Comparison of ENCODE assay signal across 25 cellular contexts in genomic region chr2:109374548-109375130, GRCh38.
DNase-seq lines count a peak whose midpoint lies in the region; ATAC-seq, FAIRE-seq and TF ChIP-seq lines count a peak whose summit lies in the region.
"Had no signal": no experiment of that assay in that cellular context is flagged by ENCODE, and none has a peak within 500 bp of the region (broad histone marks: within the 10 kb centered on the region; RNA-seq: fewer than 3 reads in every experiment).

No MANE protein-coding gene starts in this region.

- H3K36me3 Mint-ChIP-seq in H9 (ENCODE audit: insufficient read depth in 1 of 3, low read depth in 3 of 3), result no peaks in the 10 kb centered on the region
- no peaks in the 10 kb centered on the region for H3K36me3 Mint-ChIP-seq in stimulated activated effector memory CD8-positive, alpha-beta T cell treated with anti-CD3 and anti-CD28 coated beads, Interleukin-12 subunit alpha, Interleukin-12 subunit beta, amount 100 ng/mL, for 72 hours
- H3K36me3 Mint-ChIP-seq: IgD-negative memory B cell had no signal

- H3K79me1 ChIP-seq in H9 (ENCODE audit: insufficient read depth, low read depth, low read length, poor library complexity, severe bottlenecking), result no peaks in the 10 kb centered on the region

- H3K27me3 ChIP-seq in H9 (ENCODE audit: insufficient read depth, low read length), result no peaks in the 10 kb centered on the region
- H3K27me3 ChIP-seq: BE2C, breast epithelium, thyroid gland had no signal

- H3K4me1 ChIP-seq in H9 (ENCODE audit: insufficient read depth, low read length), result no peaks in the 10 kb centered on the region
- H3K4me1 ChIP-seq: A549, BE2C, breast epithelium had no signal

- H3K18ac ChIP-seq in H9 (ENCODE audit: insufficient read length, low read depth, low read length), result no peak overlapping the region

- no peak overlapping the region for H2BK120ac ChIP-seq in H9 (ENCODE audit: low read depth, low read length, poor library complexity, severe bottlenecking)

- H2BK20ac ChIP-seq in H9 (ENCODE audit: low read depth, low read length, poor library complexity, severe bottlenecking), result no peak overlapping the region

- no CpG with 5 or more reads among the region's 16 CpGs for WGBS in H9 (ENCODE audit: extremely low coverage, insufficient read length, low lambda C conversion rate)

- H3K9me3 ChIP-seq in H9 (ENCODE audit: control insufficient read depth, low read depth, low read length), result no peaks in the 10 kb centered on the region
- H3K9me3 ChIP-seq: A549, BE2C, breast epithelium, thyroid gland had no signal

- no peak overlapping the region for H2AK5ac ChIP-seq in H9 (ENCODE audit: insufficient read length, low read length)

- no peak overlapping the region for H3K27ac Mint-ChIP-seq in H9
- H3K27ac Mint-ChIP-seq in stimulated activated effector memory CD8-positive, alpha-beta T cell treated with anti-CD3 and anti-CD28 coated beads, Interleukin-12 subunit alpha, Interleukin-12 subunit beta, amount 100 ng/mL, for 72 hours, result no peak overlapping the region
- H3K27ac Mint-ChIP-seq: HFFc6, IgD-negative memory B cell had no signal

- no peak overlapping the region for H2BK15ac ChIP-seq in H9 (ENCODE audit: low read depth, low read length)

- no peak for TF ChIP-seq POLR2A in H54 (IDR thresholded peaks at IDR 0.05; ENCODE audit: low read depth, low read length)

- no peak overlapping the region for H3K23ac ChIP-seq in H9 (ENCODE audit: insufficient read length, low read depth, low read length)

- H3K9ac ChIP-seq in H9 (ENCODE audit: extremely low read depth, insufficient read length, low read length), result no peak overlapping the region

- H3K14ac ChIP-seq in H9 (ENCODE audit: insufficient read depth, low read length), result no peak overlapping the region; the same call in 1 of the 2 replicates

- no peak overlapping the region for H4K5ac ChIP-seq in H9 (ENCODE audit: insufficient read length, low read depth, low read length)

- H3K4me2 ChIP-seq in H9 (ENCODE audit: insufficient read depth, insufficient read length, low read length), result no peak overlapping the region
- H3K4me2 ChIP-seq: A549 had no signal

- peak; percentile 7 for DNase-seq in activated CD4-positive, CD25-positive, alpha-beta regulatory T cell treated with anti-CD3 and anti-CD28 coated beads, Interleukin-2, amount 50 U/mL, for 72 hours
- no peak for DNase-seq in activated CD4-positive, CD25-positive, alpha-beta regulatory T cell (lab: John Stamatoyannopoulos, UW)
- peak; percentile 20 for DNase-seq in H9
- peak; percentile 34 for DNase-seq in islet precursor cell
- no peak for DNase-seq in stimulated activated effector memory CD8-positive, alpha-beta T cell treated with anti-CD3 and anti-CD28 coated beads, Interleukin-12 subunit alpha, Interleukin-12 subunit beta, amount 100 ng/mL, for 72 hours (ENCODE audit: low spot score in 2 of 2)
- no peak for DNase-seq in H54 (ENCODE audit: insufficient read length, low spot score)
- DNase-seq in amygdala (lab: John Stamatoyannopoulos, UW), result no peak
- no peak for DNase-seq in NK-92 (lab: John Stamatoyannopoulos, UW; ENCODE audit: unreplicated experiment)
- DNase-seq: activated CD4-positive, alpha-beta T cell treated with anti-CD3 and anti-CD28 coated beads, Interleukin-2, amount 50 U/mL, for 4 hours; BE2C; GDM1; glutamatergic neuron; HFFc6; mesendoderm; NCI-H1092 treated with DMSO at 0.1 percent for 48 hours; NCI-H1930; NCI-H526 treated with DMSO at 0.1 percent for 48 hours; nucleus accumbens; stimulated activated CD4-positive, alpha-beta T cell treated with anti-CD3 and anti-CD28 coated beads, Interleukin-4, amount 100 ng/mL, for 24 hours; stimulated activated naive CD4-positive, alpha-beta T cell; T-helper 9 cell had no signal

- H3K4me3 Mint-ChIP-seq in H9, result no peak overlapping the region
- no peak overlapping the region for H3K4me3 Mint-ChIP-seq in stimulated activated effector memory CD8-positive, alpha-beta T cell treated with anti-CD3 and anti-CD28 coated beads, Interleukin-12 subunit alpha, Interleukin-12 subunit beta, amount 100 ng/mL, for 72 hours
- H3K4me3 Mint-ChIP-seq: HFFc6, IgD-negative memory B cell had no signal

- H2AFZ ChIP-seq in H9 (ENCODE audit: low read length), result no peak overlapping the region

- H2BK12ac ChIP-seq in H9 (ENCODE audit: insufficient read length, low read depth, low read length), result no peak overlapping the region

- H3K27ac ChIP-seq in H9 (ENCODE audit: insufficient read length, low read depth, low read length), result no peak overlapping the region
- H3K27ac ChIP-seq: A549, breast epithelium, thyroid gland had no signal

- no peaks in the 10 kb centered on the region for H3K9me3 Mint-ChIP-seq in H9
- H3K9me3 Mint-ChIP-seq in stimulated activated effector memory CD8-positive, alpha-beta T cell treated with anti-CD3 and anti-CD28 coated beads, Interleukin-12 subunit alpha, Interleukin-12 subunit beta, amount 100 ng/mL, for 72 hours, result no peaks in the 10 kb centered on the region
- H3K9me3 Mint-ChIP-seq: HFFc6, IgD-negative memory B cell had no signal

- H3K56ac ChIP-seq in H9 (ENCODE audit: insufficient read length, low read depth, low read length), result no peak overlapping the region

- H2BK5ac ChIP-seq in H9 (ENCODE audit: insufficient read length, low read length), result no peak overlapping the region

- no peaks in the 10 kb centered on the region for H4K20me1 ChIP-seq in H9 (ENCODE audit: control insufficient read depth, insufficient read depth, insufficient read length)

- no peaks in the 10 kb centered on the region for H3K79me2 ChIP-seq in H9 (ENCODE audit: insufficient read depth, low read length)

- H3K4ac ChIP-seq in H9 (ENCODE audit: low read depth, low read length), result no peak overlapping the region

- TF ChIP-seq CTCF in H9 (conservative IDR thresholded peaks at IDR 0.05), result no peak

- H3K27me3 Mint-ChIP-seq in H9 (ENCODE audit: low read depth), result peaks cover 8% of the 10 kb centered on the region
- H3K27me3 Mint-ChIP-seq: IgD-negative memory B cell had no signal

- peak; percentile 4 for ATAC-seq in stimulated activated effector memory CD8-positive, alpha-beta T cell treated with anti-CD3 and anti-CD28 coated beads, Interleukin-12 subunit alpha, Interleukin-12 subunit beta, amount 100 ng/mL, for 72 hours
- ATAC-seq: A549 had no signal

- FAIRE-seq in H54 (lab: Jason Lieb, UNC), result no peak
- FAIRE-seq: A549 had no signal

- H3K4me1 Mint-ChIP-seq in H9, result no peaks in the 10 kb centered on the region; a peak in 1 of 4 replicates
- H3K4me1 Mint-ChIP-seq in stimulated activated effector memory CD8-positive, alpha-beta T cell treated with anti-CD3 and anti-CD28 coated beads, Interleukin-12 subunit alpha, Interleukin-12 subunit beta, amount 100 ng/mL, for 72 hours, result no peaks in the 10 kb centered on the region
- H3K4me1 Mint-ChIP-seq: IgD-negative memory B cell had no signal

- H3T11ph ChIP-seq in H9 (ENCODE audit: low read length), result no peak overlapping the region

- no peak overlapping the region for H4K91ac ChIP-seq in H9 (ENCODE audit: insufficient read length, low read depth, low read length)

- no peaks in the 10 kb centered on the region for H3K23me2 ChIP-seq in H9 (ENCODE audit: insufficient read length, low read depth, low read length, poor library complexity, severe bottlenecking)

- no peak overlapping the region for H4K8ac ChIP-seq in H9 (replicated peaks; ENCODE audit: insufficient read length, low read depth, low read length)

Comparison
In these comparisons a context has a peak if more than half of its experiments do, and no peak if none do; other contexts are left out.
1. DNase-seq: peak in activated CD4-positive, CD25-positive, alpha-beta regulatory T cell treated with anti-CD3 and anti-CD28 coated beads, Interleukin-2, amount 50 U/mL, for 72 hours (single experiment), H9 (single experiment) and islet precursor cell (single experiment); none in activated CD4-positive, CD25-positive, alpha-beta regulatory T cell (0 of 4), stimulated activated effector memory CD8-positive, alpha-beta T cell treated with anti-CD3 and anti-CD28 coated beads, Interleukin-12 subunit alpha, Interleukin-12 subunit beta, amount 100 ng/mL, for 72 hours (0 of 2), H54 (single experiment), amygdala (0 of 56) and NK-92 (single experiment).